In genomic region chr9:20566401-20566800, GRCh38 we compare ENCODE assay signal across 14 cellular contexts. TPM values are rescaled to one million over a fixed set of nuclear protein-coding genes. Genes with fewer than 3 reads are reported as not detected.
DNase-seq lines count a peak whose midpoint lies in the region; ATAC-seq, FAIRE-seq and TF ChIP-seq lines count a peak whose summit lies in the region.
"Had no signal": no experiment of that assay in that cellular context is flagged by ENCODE, and none has a peak within 500 bp of the region (broad histone marks: within the 10 kb centered on the region; RNA-seq: fewer than 3 reads in every experiment).

No MANE protein-coding gene starts in this region.

- POLR2A ChIA-PET in A549 (lab: Yijun Ruan, JAX): no interaction called here

- no peak for TF ChIP-seq RAD21 in A549 (conservative IDR thresholded peaks at IDR 0.05 in 1 of 2, IDR thresholded peaks at IDR 0.05 in 1 of 2)

- CTCF ChIA-PET in A549 (lab: Yijun Ruan, JAX): no interaction called here

- peak; percentile 83 for FAIRE-seq in A549 (lab: Jason Lieb, UNC)
- FAIRE-seq in GM12892 (lab: Jason Lieb, UNC): peak; percentile 40

- H3K79me2 ChIP-seq in osteoblast (ENCODE audit: insufficient read depth, low read length): peaks cover 5% of the 10 kb centered on the region

- H3K36me3 ChIP-seq in osteoblast (ENCODE audit: insufficient read depth, low read length) (no peaks in the 10 kb centered on the region), thyroid gland (no peaks in the 10 kb centered on the region)

- intact Hi-C loops in thyroid gland (cut with DNase I): loop anchor here (10.0 kb wide), 1 partner anchor 48 kb away; no protein-coding TSS in a partner anchor

- TF ChIP-seq POLR2A in A549 (IDR thresholded peaks at IDR 0.05; ENCODE audit: low read length): no peak
- no peak for TF ChIP-seq POLR2A in GM12892 (IDR thresholded peaks at IDR 0.05; ENCODE audit: low read depth, low read length)
- TF ChIP-seq POLR2A in thyroid gland (IDR thresholded peaks at IDR 0.05): no peak

- ATAC-seq in A549: no peak
- ATAC-seq: GM23338 had no signal

- H3K9me3 ChIP-seq in A549 (no peaks in the 10 kb centered on the region), osteoblast (ENCODE audit: low read depth, low read length) (no peaks in the 10 kb centered on the region), thyroid gland (no peaks in the 10 kb centered on the region)
- H3K9me3 ChIP-seq: Caco-2 had no signal

- H3K27ac ChIP-seq in A549: peak overlapping the region; percentile 8 to 11; a peak in 2 of 6 replicates
- H3K27ac ChIP-seq in osteoblast (ENCODE audit: low read depth, low read length): no peak overlapping the region
- H3K27ac ChIP-seq in thyroid gland: no peak overlapping the region
- H3K27ac ChIP-seq: HL-60 had no signal

- 64% methylated on average over 4 of the region's 4 CpGs for WGBS in A549 (ENCODE audit: missing lambda C conversion rate)
- 93 to 95% methylated on average over 4 of the region's 4 CpGs for WGBS in thyroid gland, 2 donors

- no peak for TF ChIP-seq CTCF in A549 (IDR thresholded peaks at IDR 0.05)
- no peak for TF ChIP-seq CTCF in osteoblast (IDR thresholded peaks at IDR 0.05; ENCODE audit: extremely low read depth, low read depth, low read length)
- TF ChIP-seq CTCF in thyroid gland (IDR thresholded peaks at IDR 0.05): no peak

- H2AFZ ChIP-seq in osteoblast (ENCODE audit: low read length): no peak overlapping the region
- H2AFZ ChIP-seq: GM23338 had no signal

- no peaks in the 10 kb centered on the region for H4K20me1 ChIP-seq in osteoblast (ENCODE audit: insufficient read depth, low read length)

- TF ChIP-seq EP300 in A549 (IDR thresholded peaks at IDR 0.05): no peak

- H3K4me2 ChIP-seq in A549 (peak overlapping the region; percentile 26; the same call in 2 of the 3 replicates), osteoblast (ENCODE audit: insufficient read depth, low read length) (no peak overlapping the region)
- H3K4me2 ChIP-seq: GM23338 had no signal

- no peaks in the 10 kb centered on the region for H3K27me3 ChIP-seq in osteoblast (ENCODE audit: insufficient read depth, low read length)
- H3K27me3 ChIP-seq in thyroid gland: no peaks in the 10 kb centered on the region

- peaks cover 83% of the 10 kb centered on the region for H3K4me1 ChIP-seq in A549
- peaks cover 17% of the 10 kb centered on the region for H3K4me1 ChIP-seq in osteoblast (ENCODE audit: insufficient read depth, low read length)
- peaks cover 63 to 73% of the 10 kb centered on the region in 2 donors for H3K4me1 ChIP-seq in thyroid gland

- H3K4me3 ChIP-seq in A549: no peak overlapping the region
- H3K4me3 ChIP-seq in osteoblast (ENCODE audit: insufficient read depth, low read length): no peak overlapping the region
- H3K4me3 ChIP-seq in thyroid gland (replicated peaks in 1 of 3): no peak overlapping the region
- H3K4me3 ChIP-seq: GM23338 had no signal

- DNase-seq in A549 (ENCODE audit: low read depth in 1 of 2, low spot score in 1 of 2) (no peak), GM12892 (ENCODE audit: insufficient read length) (no peak), NCI-H69 (lab: John Stamatoyannopoulos, UW) (peak; percentile 69), osteoblast (ENCODE audit: insufficient read length, low spot score, missing footprints) (peak; percentile 47), NCI-H446 treated with DMSO at 0.1 percent for 48 hours (lab: John Stamatoyannopoulos, UW) (no peak), activated T-cell treated with anti-CD3 and anti-CD28 coated beads for 4 hours (no peak), thyroid gland (no peak)
- DNase-seq: Caco-2; CD8-positive, alpha-beta memory T cell; DMS79 treated with DMSO at 0.1 percent for 48 hours; EL; H7 had no signal

TF ChIP-seq in A549, 52 proteins besides CTCF, POLR2A, EP300 and RAD21:
- TF ChIP-seq RARB (CRISPR knock-in tag; IDR thresholded peaks at IDR 0.05) (no peak), HOXB13 (CRISPR knock-in tag; IDR thresholded peaks at IDR 0.05; ENCODE audit: low read depth) (no peak), EHF (CRISPR knock-in tag; IDR thresholded peaks at IDR 0.05) (no peak), NPAS2 (CRISPR knock-in tag; IDR thresholded peaks at IDR 0.05; ENCODE audit: borderline replicate concordance) (no peak), BCL3 (IDR thresholded peaks at IDR 0.05) (no peak), CBX8 (IDR thresholded peaks at IDR 0.05) (no peak), JUNB (IDR thresholded peaks at IDR 0.05) (no peak), RNF2 (IDR thresholded peaks at IDR 0.05; ENCODE audit: borderline replicate concordance, low read depth) (no peak), HOXA7 (CRISPR knock-in tag; IDR thresholded peaks at IDR 0.05) (no peak), KDM1A (IDR thresholded peaks at IDR 0.05; ENCODE audit: low read depth) (no peak), MAFK (IDR thresholded peaks at IDR 0.05; ENCODE audit: partially characterized antibody) (no peak), ATOH8 (CRISPR knock-in tag; IDR thresholded peaks at IDR 0.05; ENCODE audit: low read depth) (no peak), HDAC2 (IDR thresholded peaks at IDR 0.05) (no peak), HOXB5 (CRISPR knock-in tag; IDR thresholded peaks at IDR 0.05) (no peak), PHF8 (IDR thresholded peaks at IDR 0.05; ENCODE audit: borderline replicate concordance, low read depth) (no peak), CEBPB (IDR thresholded peaks at IDR 0.05) (no peak), SREBF2 (IDR thresholded peaks at IDR 0.05) (no peak), FOSL2 (IDR thresholded peaks at IDR 0.05) (no peak), FOSL2 (CRISPR knock-in tag; IDR thresholded peaks at IDR 0.05) (no peak), NFE2L2 (conservative IDR thresholded peaks at IDR 0.05; ENCODE audit: low read length) (no peak), ESRRA (IDR thresholded peaks at IDR 0.05; ENCODE audit: borderline replicate concordance, low read length) (no peak)
TF ChIP-seq in A549: peak in this region for 0.

RNA-seq across cellular contexts. Expression of gene MLLT3, which starts 55.9 kb away (rescaled TPM):
- polyA plus RNA-seq in A549 (2011; rRNA removed) (47.6 and 50.8 TPM in 2 replicates), A549 (2017; fragmentation: RNase III; extraction: RNeasy Plus Mini Kit Qiagen cat#74134 plus additional on column Dnase treatment) (13.0 to 15.3 TPM (median 14.3 TPM) in 3 replicates)
- polyA plus RNA-seq in A549 (2012; cell fraction: cytosol; rRNA removed): 9.0 and 10.1 TPM in 2 replicates
- polyA plus RNA-seq in A549 (2012; cell fraction: nucleus; rRNA removed): 3.3 and 3.6 TPM in 2 replicates
- 23.0 and 23.6 TPM in 2 replicates for polyA minus RNA-seq in A549 (2011; rRNA and poly(A)+ RNA removed)
- 32.7 TPM for polyA plus RNA-seq in GM12892 (2012; ENCODE audit: missing spikeins)
- total RNA-seq in osteoblast (13.8 and 17.4 TPM in 2 replicates), thyroid gland (10 to 100 TPM; 29.8 to 51.0 (median 47.1) TPM)

Comparison
In these comparisons a context has a peak if more than half of its experiments do, and no peak if none do; other contexts are left out.
1. DNase-seq: peak in NCI-H69 (single experiment) and osteoblast (single experiment); none in A549 (0 of 2), GM12892 (single experiment), NCI-H446 treated with DMSO at 0.1 percent for 48 hours (single experiment), activated T-cell treated with anti-CD3 and anti-CD28 coated beads for 4 hours (single experiment) and thyroid gland (0 of 2).
2. H3K27ac ChIP-seq: peak in A549 (2 of 2); none in osteoblast (single experiment) and thyroid gland (0 of 3).